Comparison of ENCODE assay signal across 8 cellular contexts in the genomic region with DNA sequence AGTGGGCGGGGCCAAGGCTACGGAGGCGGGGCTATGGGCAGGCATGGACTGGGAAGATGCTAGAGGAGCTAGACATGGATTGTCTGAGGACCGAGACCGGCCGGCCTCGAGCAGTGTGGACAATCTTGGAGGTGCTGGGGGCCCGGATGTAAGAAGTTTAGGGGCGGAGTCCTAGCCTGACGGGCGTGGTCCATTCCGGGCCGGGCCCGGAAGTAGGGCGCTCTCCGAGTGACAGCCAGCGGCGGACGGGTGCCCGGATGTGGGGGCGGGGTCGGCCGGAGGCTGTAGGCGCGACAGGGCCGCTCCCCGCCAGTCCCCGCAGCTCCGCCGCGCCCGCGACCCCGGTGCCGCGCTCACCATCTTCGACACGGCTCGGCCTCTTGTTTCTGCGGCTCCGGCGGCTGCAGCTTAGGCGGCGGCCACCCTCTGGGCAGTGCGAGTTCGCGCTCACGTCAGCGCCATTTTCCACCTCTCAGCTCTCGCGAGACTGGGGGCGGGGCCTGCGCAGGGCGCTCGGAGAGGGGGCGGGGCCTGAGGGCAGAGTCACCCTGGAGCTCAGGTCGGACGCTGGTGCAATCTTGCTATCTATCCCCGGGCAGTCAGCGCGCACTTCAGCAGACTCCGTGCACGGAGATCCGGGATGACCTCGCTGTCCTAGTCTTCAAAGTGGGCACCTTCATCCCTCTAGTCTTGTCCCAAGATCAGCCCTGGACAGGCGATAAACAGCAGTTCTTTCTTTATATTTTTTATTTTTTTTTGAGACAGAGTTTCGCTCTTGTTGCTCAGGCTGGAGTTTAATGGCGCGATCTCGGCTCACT. TPM values are rescaled to one million over a fixed set of nuclear protein-coding genes. Genes with fewer than 3 reads are reported as not detected.
DNase-seq lines count a peak whose midpoint lies in the region; ATAC-seq and TF ChIP-seq lines count a peak whose summit lies in the region.

A gene with protein sequence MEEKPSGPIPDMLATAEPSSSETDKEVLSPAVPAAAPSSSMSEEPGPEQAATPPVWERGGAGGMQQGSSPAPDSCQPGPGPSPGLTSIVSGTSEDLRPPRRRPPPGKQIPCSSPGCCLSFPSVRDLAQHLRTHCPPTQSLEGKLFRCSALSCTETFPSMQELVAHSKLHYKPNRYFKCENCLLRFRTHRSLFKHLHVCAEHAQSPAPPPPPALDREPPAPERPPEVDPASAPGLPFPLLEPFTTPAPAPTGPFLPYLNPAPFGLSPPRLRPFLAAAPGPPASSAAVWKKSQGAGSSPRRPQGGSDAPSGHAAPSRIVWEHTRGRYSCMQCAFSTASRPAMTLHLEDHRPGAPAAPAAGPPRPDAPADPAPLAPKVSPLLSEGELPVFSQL (minus strand): TSS at position 481 of the 818 bp plus-strand sequence. CDS start 121 bp downstream, at position 360.

- H3K27ac ChIP-seq in ascending aorta (peak within 1 kb of the TSS; percentile 96 to 98), right cardiac atrium (ENCODE audit: low read length) (peak within 1 kb of the TSS; percentile 100), uterus (peak within 1 kb of the TSS; percentile 99 to 100)

- peak; percentile 80 for DNase-seq in NCI-H2029 treated with DMSO at 0.1 percent for 48 hours (lab: John Stamatoyannopoulos, UW)
- peak; percentile 90 for DNase-seq in T-helper 22 cell (ENCODE audit: low read depth)
- DNase-seq in ascending aorta (ENCODE audit: low spot score in 2 of 2), result peak; percentile 77 to 98
- DNase-seq in right cardiac atrium, result peak; percentile 97 to 99 (median 99)
- peak; percentile 72 for DNase-seq in pulmonary artery endothelial cell (ENCODE audit: low read depth, low spot score)
- DNase-seq in uterus, result peak; percentile 97 to 98

- TF ChIP-seq CTCF in ascending aorta (IDR thresholded peaks at IDR 0.05) (no peak), uterus (IDR thresholded peaks at IDR 0.05) (peak in 1 of 4 experiments; percentile 10)

- H3K4me1 ChIP-seq in ascending aorta (peaks cover 6 to 7% of the 10 kb centered on the region in 2 donors), right cardiac atrium (ENCODE audit: control insufficient read depth, insufficient read depth, low read length) (peaks cover 13% of the 10 kb centered on the region), uterus (no peaks in the 10 kb centered on the region)

- H3K9me3 ChIP-seq in ascending aorta, result no peaks in the 10 kb centered on the region
- H3K9me3 ChIP-seq in right cardiac atrium (ENCODE audit: control insufficient read depth, low read length), result no peaks in the 10 kb centered on the region
- H3K9me3 ChIP-seq in uterus, result no peaks in the 10 kb centered on the region

- peak within 1 kb of the TSS; percentile 70 to 90 for H3K4me3 ChIP-seq in ascending aorta
- peak within 1 kb of the TSS; percentile 86 for H3K4me3 ChIP-seq in right cardiac atrium (ENCODE audit: low read length)
- H3K4me3 ChIP-seq in uterus, result peak within 1 kb of the TSS; percentile 65 to 92

- ATAC-seq in GM18508 (IDR thresholded peaks at IDR 0.05; ENCODE audit: insufficient read depth, unreplicated experiment) (peak; percentile 61), HG02981 (IDR thresholded peaks at IDR 0.05; ENCODE audit: unreplicated experiment) (peak; percentile 93), right cardiac atrium (peak; percentile 95 to 96)

- H3K27me3 ChIP-seq in ascending aorta (no peaks in the 10 kb centered on the region), right cardiac atrium (ENCODE audit: control insufficient read depth, insufficient read depth) (no peaks in the 10 kb centered on the region), uterus (no peaks in the 10 kb centered on the region)

- peaks cover 0 to 13% of the 10 kb centered on the region in 2 donors for H3K36me3 ChIP-seq in ascending aorta
- no peaks in the 10 kb centered on the region for H3K36me3 ChIP-seq in uterus

- peak; percentile 81 to 83 for TF ChIP-seq POLR2A in uterus (IDR thresholded peaks at IDR 0.05)

- intact Hi-C loops in ascending aorta (cut with DNase I), result loop anchor here (1.0 to 10.0 kb wide), 3 partner anchors 12 to 589 kb away; a partner anchor contains a TSS
- intact Hi-C loops in right cardiac atrium (cut with DNase I), result no loop called here
- intact Hi-C loops in uterus (cut with DNase I; ENCODE audit: low total_unique reads), result no loop called here

- 1% methylated on average over 70 of the region's 70 CpGs for WGBS in right cardiac atrium

RNA-seq across cellular contexts. Expression of the gene that starts here (rescaled TPM):
- total RNA-seq in ascending aorta, result 189 TPM
- 10 to 100 TPM; 13.4 to 16.4 (median 16.1) TPM for total RNA-seq in right cardiac atrium
- 19.3 TPM for polyA plus RNA-seq in right cardiac atrium
- 2.4 and 3.6 TPM in 2 replicates for total RNA-seq in pulmonary artery endothelial cell
- 100 to 1,000 TPM in 1 of 4 donors, 10 to 100 TPM in 3; 11.6 to 275 (median 24.4) TPM for total RNA-seq in uterus

Comparison
In these comparisons a context has a peak if more than half of its experiments do, and no peak if none do; other contexts are left out.
1. Peak in every context shown above with its lines: DNase-seq, ATAC-seq, H3K4me3 ChIP-seq and H3K27ac ChIP-seq.